9 cellular contexts compared by ENCODE assay signal in genomic region chr1:15178571-15179484, GRCh38. TPM values are rescaled to one million over a fixed set of nuclear protein-coding genes. Genes with fewer than 3 reads are reported as not detected.
DNase-seq lines count a peak whose midpoint lies in the region; ATAC-seq and TF ChIP-seq lines count a peak whose summit lies in the region.
"Had no signal": no experiment of that assay in that cellular context is flagged by ENCODE, and none has a peak within 500 bp of the region (broad histone marks: within the 10 kb centered on the region; RNA-seq: fewer than 3 reads in every experiment).

No MANE protein-coding gene starts in this region.

- peak overlapping the region; percentile 27 to 90 for H3K4ac ChIP-seq in mesenchymal stem cell (ENCODE audit: low read depth in 1 of 2, low read length in 2 of 2)

- H3K14ac ChIP-seq in mesenchymal stem cell (ENCODE audit: low read length in 2 of 2): no peak overlapping the region

- H3K4me3 Mint-ChIP-seq in natural killer cell treated with Interleukin-12 subunit alpha and Interleukin-12 subunit beta and Interleukin-15 and Interleukin-18, amount 100 ng/mL, for 72 hours: no peak overlapping the region
- H3K4me3 Mint-ChIP-seq: T-helper 1 cell treated with Interleukin-12 subunit alpha and Interleukin-12 subunit beta and Interleukin-4 antibody, amounts not matched to agents 30 μg/mL and 1 μg/mL, for 36 hours had no signal

- H3K4me1 ChIP-seq in mesenchymal stem cell (ENCODE audit: control insufficient read depth, insufficient read depth, low read depth, low read length): peaks cover 30% of the 10 kb centered on the region

- WGBS in mesenchymal stem cell: 41% methylated on average over 7 of the region's 9 CpGs

- peak overlapping the region in 1 of 2 experiments; percentile 87 for H2BK12ac ChIP-seq in mesenchymal stem cell (ENCODE audit: low read length in 2 of 2)

- no peaks in the 10 kb centered on the region for H3K27me3 ChIP-seq in mesenchymal stem cell (ENCODE audit: control insufficient read depth in 1 of 2, insufficient read depth in 1 of 2, low read length in 2 of 2)

- H3K27me3 Mint-ChIP-seq in natural killer cell treated with Interleukin-12 subunit alpha and Interleukin-12 subunit beta and Interleukin-15 and Interleukin-18, amount 100 ng/mL, for 72 hours: peaks cover 25 to 33% of the 10 kb centered on the region in 2 donors

- no peaks in the 10 kb centered on the region for H3K36me3 ChIP-seq in mesenchymal stem cell (ENCODE audit: control insufficient read depth in 1 of 2, insufficient read depth in 2 of 2, low read depth in 1 of 2, low read length in 2 of 2)

- H3K4me2 ChIP-seq in mesenchymal stem cell (ENCODE audit: low read length, poor library complexity, severe bottlenecking): peak overlapping the region; percentile 5

- H4K8ac ChIP-seq in mesenchymal stem cell (ENCODE audit: low read length): no peak overlapping the region

- DNase-seq in AG20443 (ENCODE audit: low spot score) (peak; percentile 89), NCI-H2107 (lab: John Stamatoyannopoulos, UW) (peak; percentile 35), choroid plexus epithelial cell (ENCODE audit: low read depth) (peak; percentile 88), mesenchymal stem cell (peak; percentile 98), cerebellar cortex (ENCODE audit: low spot score) (no peak)
- DNase-seq in natural killer cell treated with Interleukin-12 subunit alpha and Interleukin-12 subunit beta and Interleukin-15 and Interleukin-18, amount 100 ng/mL, for 72 hours (ENCODE audit: low spot score): no peak

- H3K9me3 ChIP-seq in mesenchymal stem cell (ENCODE audit: control insufficient read depth, low read length): no peaks in the 10 kb centered on the region

- no peak overlapping the region for H4K91ac ChIP-seq in mesenchymal stem cell (ENCODE audit: low read length)

- peak overlapping the region; percentile 82 for H3K27ac ChIP-seq in mesenchymal stem cell (ENCODE audit: low read length, poor library complexity, severe bottlenecking)

- H2BK15ac ChIP-seq in mesenchymal stem cell (ENCODE audit: low read depth, poor library complexity, severe bottlenecking): no peak overlapping the region

- no peak overlapping the region for H3K27ac Mint-ChIP-seq in natural killer cell treated with Interleukin-12 subunit alpha and Interleukin-12 subunit beta and Interleukin-15 and Interleukin-18, amount 100 ng/mL, for 72 hours
- H3K27ac Mint-ChIP-seq: T-helper 1 cell treated with Interleukin-12 subunit alpha and Interleukin-12 subunit beta and Interleukin-4 antibody, amounts not matched to agents 30 μg/mL and 1 μg/mL, for 36 hours had no signal

- H2BK120ac ChIP-seq in mesenchymal stem cell (ENCODE audit: low read depth, low read length): no peak overlapping the region

- no peak overlapping the region for H2BK5ac ChIP-seq in mesenchymal stem cell (ENCODE audit: low read depth, low read length, poor library complexity, severe bottlenecking)

- no peaks in the 10 kb centered on the region for H3K36me3 Mint-ChIP-seq in natural killer cell treated with Interleukin-12 subunit alpha and Interleukin-12 subunit beta and Interleukin-15 and Interleukin-18, amount 100 ng/mL, for 72 hours

- peaks cover under 1 to 2% of the 10 kb centered on the region in 2 donors for H3K4me1 Mint-ChIP-seq in natural killer cell treated with Interleukin-12 subunit alpha and Interleukin-12 subunit beta and Interleukin-15 and Interleukin-18, amount 100 ng/mL, for 72 hours (ENCODE audit: low read depth in 2 of 2)

- peak overlapping the region; percentile 29 for H2AFZ ChIP-seq in mesenchymal stem cell (ENCODE audit: low read depth, low read length)

- TF ChIP-seq CTCF in choroid plexus epithelial cell (conservative IDR thresholded peaks at IDR 0.05; ENCODE audit: low read depth, low read length): no peak

- no peak for ATAC-seq in natural killer cell treated with Interleukin-12 subunit alpha and Interleukin-12 subunit beta and Interleukin-15 and Interleukin-18, amount 100 ng/mL, for 72 hours
- ATAC-seq in GM21423 (IDR thresholded peaks at IDR 0.05; ENCODE audit: unreplicated experiment): no peak
- no peak for ATAC-seq in GM18907 (IDR thresholded peaks at IDR 0.05; ENCODE audit: unreplicated experiment)

- peak overlapping the region; percentile 44 for H3K9ac ChIP-seq in mesenchymal stem cell (ENCODE audit: low read length)

- H2AK5ac ChIP-seq in mesenchymal stem cell (ENCODE audit: low read length, severe bottlenecking): peak overlapping the region; percentile 79

- peak overlapping the region; percentile 59 to 93 for H3K18ac ChIP-seq in mesenchymal stem cell (ENCODE audit: low read depth in 1 of 2, low read length in 2 of 2)

- no peak overlapping the region for H3K4me3 ChIP-seq in choroid plexus epithelial cell (ENCODE audit: low read depth, low read length)
- peak overlapping the region in 1 of 2 experiments; percentile 31 for H3K4me3 ChIP-seq in mesenchymal stem cell (ENCODE audit: insufficient read depth in 1 of 2, low read depth in 1 of 2, low read length in 2 of 2)

- H3K79me1 ChIP-seq in mesenchymal stem cell (replicated peaks; ENCODE audit: low read length, poor library complexity, severe bottlenecking): peaks cover 20% of the 10 kb centered on the region

- no peak overlapping the region for H3K23ac ChIP-seq in mesenchymal stem cell (ENCODE audit: low read length in 2 of 2)

- H3K9me3 Mint-ChIP-seq in natural killer cell treated with Interleukin-12 subunit alpha and Interleukin-12 subunit beta and Interleukin-15 and Interleukin-18, amount 100 ng/mL, for 72 hours: no peaks in the 10 kb centered on the region
- H3K9me3 Mint-ChIP-seq: T-helper 1 cell treated with Interleukin-12 subunit alpha and Interleukin-12 subunit beta and Interleukin-4 antibody, amounts not matched to agents 30 μg/mL and 1 μg/mL, for 36 hours had no signal

RNA-seq across cellular contexts. Expression of gene TMEM51, which starts 25.3 kb away (rescaled TPM):
- polyA plus RNA-seq in mesenchymal stem cell (2013, experiment 1 of 2): 48.1 TPM
- 46.7 TPM for polyA plus RNA-seq in mesenchymal stem cell (2013, experiment 2 of 2)
- total RNA-seq in natural killer cell treated with Interleukin-12 subunit alpha and Interleukin-12 subunit beta and Interleukin-15 and Interleukin-18, amount 100 ng/mL, for 72 hours: not detected

Comparison
In these comparisons a context has a peak if more than half of its experiments do, and no peak if none do; other contexts are left out.
1. DNase-seq: peak in AG20443 (single experiment), NCI-H2107 (single experiment), choroid plexus epithelial cell (single experiment) and mesenchymal stem cell (single experiment); none in natural killer cell treated with Interleukin-12 subunit alpha and Interleukin-12 subunit beta and Interleukin-15 and Interleukin-18, amount 100 ng/mL, for 72 hours (single experiment) and cerebellar cortex (single experiment).